Comparison of ENCODE assay signal across 13 cellular contexts in the genomic region with DNA sequence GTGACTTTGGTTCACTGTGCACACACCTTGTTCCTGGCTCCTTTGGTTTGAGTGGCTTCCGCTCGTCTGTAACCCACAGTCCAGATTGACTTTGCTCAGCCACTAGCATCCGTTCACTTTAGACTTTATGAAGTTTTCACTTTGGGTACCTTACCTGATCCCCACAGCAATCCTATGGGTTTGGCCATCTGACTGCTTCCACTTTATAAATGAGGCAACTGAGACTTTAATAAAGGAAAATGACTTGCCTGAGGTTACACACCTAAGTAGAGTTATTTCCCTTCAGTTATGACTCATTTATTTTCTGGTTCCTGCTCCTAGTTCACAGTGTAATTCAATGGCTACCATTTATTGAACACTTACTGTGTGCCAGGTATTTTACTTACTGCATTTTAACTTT.
DNase-seq lines count a peak whose midpoint lies in the region; ATAC-seq lines count a peak whose summit lies in the region.
"Had no signal": no experiment of that assay in that cellular context is flagged by ENCODE, and none has a peak within 500 bp of the region (broad histone marks: within the 10 kb centered on the region; RNA-seq: fewer than 3 reads in every experiment).

No MANE protein-coding gene starts in this region.

- no peaks in the 10 kb centered on the region for H3K27me3 Mint-ChIP-seq in activated T-cell treated with anti-CD3 and anti-CD28 coated beads, Interleukin-2, amount 50 U/mL, for 72 hours (ENCODE audit: low read depth)
- no peaks in the 10 kb centered on the region for H3K27me3 Mint-ChIP-seq in stimulated activated naive CD8-positive, alpha-beta T cell treated with anti-CD3 and anti-CD28 coated beads, Interleukin-15, amount 100 ng/mL, for 72 hours

- H3K27ac Mint-ChIP-seq in activated T-cell treated with anti-CD3 and anti-CD28 coated beads, Interleukin-2, amount 50 U/mL, for 72 hours, result no peak overlapping the region
- H3K27ac Mint-ChIP-seq in stimulated activated naive CD8-positive, alpha-beta T cell treated with anti-CD3 and anti-CD28 coated beads, Interleukin-15, amount 100 ng/mL, for 72 hours, result no peak overlapping the region
- H3K27ac Mint-ChIP-seq: type B pancreatic cell had no signal

- H3K4me1 Mint-ChIP-seq in activated T-cell treated with anti-CD3 and anti-CD28 coated beads, Interleukin-2, amount 50 U/mL, for 72 hours (ENCODE audit: low read depth), result peaks cover 23% of the 10 kb centered on the region
- peaks cover 27% of the 10 kb centered on the region for H3K4me1 Mint-ChIP-seq in stimulated activated naive CD8-positive, alpha-beta T cell treated with anti-CD3 and anti-CD28 coated beads, Interleukin-15, amount 100 ng/mL, for 72 hours

- no peaks in the 10 kb centered on the region for H3K36me3 Mint-ChIP-seq in activated T-cell treated with anti-CD3 and anti-CD28 coated beads, Interleukin-2, amount 50 U/mL, for 72 hours (ENCODE audit: insufficient read depth in 2 of 2)

- peak; percentile 27 to 53 for ATAC-seq in activated T-cell treated with anti-CD3 and anti-CD28 coated beads, Interleukin-2, amount 50 U/mL, for 72 hours (replicated peaks in 1 of 2)
- peak; percentile 58 for ATAC-seq in HG02588 (IDR thresholded peaks at IDR 0.05; ENCODE audit: unreplicated experiment)
- peak; percentile 79 for ATAC-seq in HG03378 (IDR thresholded peaks at IDR 0.05; ENCODE audit: unreplicated experiment)
- ATAC-seq in stimulated activated naive CD8-positive, alpha-beta T cell treated with anti-CD3 and anti-CD28 coated beads, Interleukin-15, amount 100 ng/mL, for 72 hours, result peak; percentile 86

- no peak overlapping the region for H3K4me3 Mint-ChIP-seq in activated T-cell treated with anti-CD3 and anti-CD28 coated beads, Interleukin-2, amount 50 U/mL, for 72 hours
- H3K4me3 Mint-ChIP-seq in stimulated activated naive CD8-positive, alpha-beta T cell treated with anti-CD3 and anti-CD28 coated beads, Interleukin-15, amount 100 ng/mL, for 72 hours, result no peak overlapping the region
- H3K4me3 Mint-ChIP-seq: type B pancreatic cell had no signal

- DNase-seq in activated T-cell treated with anti-CD3 and anti-CD28 coated beads, Interleukin-2, amount 50 U/mL, for 72 hours, result no peak
- no peak for DNase-seq in activated T-cell treated with anti-CD3 and anti-CD28 coated beads, Interleukin-2, amount 50 U/mL, for 1 hour
- DNase-seq in stimulated activated naive CD8-positive, alpha-beta T cell treated with anti-CD3 and anti-CD28 coated beads, Interleukin-15, amount 100 ng/mL, for 72 hours, result no peak
- DNase-seq in HCEC 1CT (no peak), 8988T (no peak), putamen (ENCODE audit: low spot score) (no peak)
- DNase-seq: activated gamma-delta T cell treated with Interleukin-2 at 50 U/mL for 16 hours; central memory CD4-positive, alpha-beta T cell; NCI-H2171; small intestine had no signal

- H3K9me3 Mint-ChIP-seq in activated T-cell treated with anti-CD3 and anti-CD28 coated beads, Interleukin-2, amount 50 U/mL, for 72 hours, result no peaks in the 10 kb centered on the region
- H3K9me3 Mint-ChIP-seq in stimulated activated naive CD8-positive, alpha-beta T cell treated with anti-CD3 and anti-CD28 coated beads, Interleukin-15, amount 100 ng/mL, for 72 hours, result no peaks in the 10 kb centered on the region
- H3K9me3 Mint-ChIP-seq: type B pancreatic cell had no signal
